ENCODE assay signal across 18 cellular contexts in the genomic region with DNA sequence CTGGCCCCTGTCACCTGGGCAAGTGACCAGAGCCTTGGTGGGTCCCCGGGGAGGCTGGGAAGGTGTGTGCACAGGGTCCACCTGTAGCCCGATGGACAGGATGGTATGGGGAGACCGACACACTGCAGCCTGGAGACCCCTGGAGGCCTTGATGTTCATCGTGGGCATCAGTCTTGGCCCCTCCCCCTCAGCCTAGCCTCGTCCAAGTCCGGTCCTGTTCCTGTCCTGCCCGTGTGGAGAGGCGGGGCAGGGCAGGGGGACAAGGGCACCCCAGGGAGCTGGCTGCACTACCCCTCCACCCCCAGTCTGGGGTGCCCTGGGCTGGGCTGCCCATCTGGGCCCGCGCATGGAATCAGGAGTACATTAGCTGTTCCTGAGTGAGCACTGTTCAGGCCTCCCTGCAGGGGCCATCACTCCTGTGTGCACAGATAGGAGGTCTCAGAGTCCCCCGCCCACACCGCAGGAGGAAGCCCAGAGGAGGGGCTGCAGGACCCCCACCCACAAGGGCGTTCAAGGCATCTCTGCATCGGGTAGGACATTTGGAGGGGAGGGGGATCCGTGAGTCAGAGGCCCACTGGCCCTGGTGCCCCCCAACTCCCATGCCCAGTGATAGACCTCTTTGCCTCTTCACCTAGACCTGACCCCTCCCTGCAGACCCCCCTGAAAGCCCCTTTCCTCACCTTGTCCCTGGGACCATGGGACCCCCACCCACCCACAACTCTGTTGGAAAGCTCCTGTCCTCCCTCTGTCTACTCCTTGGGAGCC.
DNase-seq lines count a peak whose midpoint lies in the region; ATAC-seq and TF ChIP-seq lines count a peak whose summit lies in the region.
"Had no signal": no experiment of that assay in that cellular context is flagged by ENCODE, and none has a peak within 500 bp of the region (broad histone marks: within the 10 kb centered on the region; RNA-seq: fewer than 3 reads in every experiment).

No MANE protein-coding gene starts in this region.

- H3K27me3 ChIP-seq in heart left ventricle (peaks cover 0 to 5% (median 0%) of the 10 kb centered on the region in 9 donors), endodermal cell (ENCODE audit: control insufficient read depth, insufficient read depth, low read length, poor library complexity, severe bottlenecking) (peaks cover 18% of the 10 kb centered on the region)
- H3K27me3 ChIP-seq: SJSA1, suprapubic skin had no signal

- no peak overlapping the region for H3K27ac ChIP-seq in heart left ventricle
- H3K27ac ChIP-seq in endodermal cell (ENCODE audit: low read depth, low read length): no peak overlapping the region
- H3K27ac ChIP-seq: cardiac muscle cell, left lung had no signal

- H3K9me3 ChIP-seq in heart left ventricle (no peaks in the 10 kb centered on the region), endodermal cell (ENCODE audit: control insufficient read depth, low read length) (no peaks in the 10 kb centered on the region)
- H3K9me3 ChIP-seq: left lung, SJSA1, suprapubic skin had no signal

- H3K36me3 ChIP-seq in heart left ventricle: no peaks in the 10 kb centered on the region
- H3K36me3 ChIP-seq in endodermal cell (ENCODE audit: control insufficient read depth, insufficient read depth, low read length): no peaks in the 10 kb centered on the region
- H3K36me3 ChIP-seq: cardiac muscle cell, left lung, SJSA1, suprapubic skin had no signal

- 87 to 95% (median 89%) methylated on average over 7 to 15 of the region's 15 CpGs for WGBS in heart left ventricle, 4 donors
- 90 to 100% methylated on average over 1 to 15 of the region's 15 CpGs for WGBS in endodermal cell (ENCODE audit: insufficient coverage in 1 of 2, insufficient read length in 1 of 2), 2 experiments

- H3K4me3 Mint-ChIP-seq in endodermal cell: no peak overlapping the region

- H3K4me1 ChIP-seq in heart left ventricle (peaks cover 0 to 32% (median 19%) of the 10 kb centered on the region in 12 donors), endodermal cell (ENCODE audit: control insufficient read depth, insufficient read depth, low read length) (peaks cover 10% of the 10 kb centered on the region)

- no peaks in the 10 kb centered on the region for H3K9me3 Mint-ChIP-seq in endodermal cell

- H3K9ac ChIP-seq in endodermal cell (ENCODE audit: extremely low read depth, low read length, poor library complexity, severe bottlenecking): no peak overlapping the region

- TF ChIP-seq POLR2A in heart left ventricle (IDR thresholded peaks at IDR 0.05): no peak

- H3K4me3 ChIP-seq in heart left ventricle (no peak overlapping the region), endodermal cell (ENCODE audit: low read length) (no peak overlapping the region)
- H3K4me3 ChIP-seq: cardiac muscle cell, left lung, SJSA1, suprapubic skin had no signal

- H3K27ac Mint-ChIP-seq in endodermal cell: no peak overlapping the region

- DNase-seq in heart left ventricle (peak in 3 of 5 donors; percentile 16 to 43 (median 22)), Right ventricle myocardium superior (no peak), GM13976 (ENCODE audit: low spot score) (peak; percentile 32), endodermal cell (peak; percentile 46), NCI-H82 (lab: John Stamatoyannopoulos, UW) (no peak)
- DNase-seq in stimulated activated CD8-positive, alpha-beta memory T cell treated with anti-CD3 and anti-CD28 coated beads, Interleukin-4, amount 100 ng/mL, for 48 hours: peak; percentile 19
- DNase-seq: DMS79; GOT3; NCI-H187; NCI-H510A treated with DMSO at 0.1 percent for 48 hours; stimulated activated CD4-positive, alpha-beta T cell treated with anti-CD3 and anti-CD28 coated beads, Interleukin-1b, Interleukin-23, amount 100 ng/mL, for 48 hours had no signal

- in situ Hi-C loops in GM13976 (cut with MboI; ENCODE audit: low sequenced_read_pairs, unreplicated experiment): no loop called here

- ATAC-seq in heart left ventricle (no peak), Right ventricle myocardium superior (ENCODE audit: poor library complexity) (no peak), GM18907 (IDR thresholded peaks at IDR 0.05; ENCODE audit: unreplicated experiment) (no peak), HG02981 (IDR thresholded peaks at IDR 0.05; ENCODE audit: unreplicated experiment) (no peak)
- ATAC-seq: left lung had no signal

- H3K36me3 Mint-ChIP-seq in endodermal cell (ENCODE audit: low read depth): no peaks in the 10 kb centered on the region

- no peak for TF ChIP-seq CTCF in heart left ventricle (IDR thresholded peaks at IDR 0.05)
- TF ChIP-seq CTCF in GM13976 (IDR thresholded peaks at IDR 0.05; ENCODE audit: borderline replicate concordance, control extremely low read depth, extremely low read depth, insufficient read depth, missing control alignments): no peak
- no peak for TF ChIP-seq CTCF in endodermal cell (conservative IDR thresholded peaks at IDR 0.05)

- intact Hi-C loops in heart left ventricle (cut with DNase I) (no loop called here), Right ventricle myocardium superior (cut with DNase I) (no loop called here)

- peaks cover 11% of the 10 kb centered on the region for H3K27me3 Mint-ChIP-seq in endodermal cell (ENCODE audit: insufficient read depth)
- H3K27me3 Mint-ChIP-seq: B cell had no signal

- peaks cover 5% of the 10 kb centered on the region for H3K4me1 Mint-ChIP-seq in endodermal cell

Comparison
In these comparisons a context has a peak if more than half of its experiments do, and no peak if none do; other contexts are left out.
1. DNase-seq: peak in heart left ventricle (3 of 5), GM13976 (single experiment), endodermal cell (single experiment) and stimulated activated CD8-positive, alpha-beta memory T cell treated with anti-CD3 and anti-CD28 coated beads, Interleukin-4, amount 100 ng/mL, for 48 hours (single experiment); none in Right ventricle myocardium superior (single experiment) and NCI-H82 (single experiment).